ENCODE assay signal across 13 cellular contexts in the genomic region with DNA sequence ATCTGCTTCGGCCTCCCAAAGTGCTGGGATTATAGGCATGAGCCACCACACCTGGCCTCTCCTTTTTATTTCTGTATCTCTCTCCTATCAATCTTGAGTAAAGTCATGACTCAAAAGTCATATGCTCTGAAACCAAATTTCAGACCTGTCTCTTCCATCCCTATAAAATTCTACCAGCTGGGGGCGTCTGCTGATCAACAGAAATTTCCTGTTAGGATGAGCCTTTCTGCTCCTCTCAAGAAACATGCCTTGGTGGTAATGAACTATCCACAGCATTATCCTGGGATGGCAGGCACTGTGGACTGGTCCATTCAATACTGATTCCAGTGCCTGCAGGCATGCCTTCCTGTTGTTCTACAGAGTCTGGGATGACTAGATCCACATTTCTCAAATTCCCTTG.
DNase-seq lines count a peak whose midpoint lies in the region; ATAC-seq and TF ChIP-seq lines count a peak whose summit lies in the region.
"Had no signal": no experiment of that assay in that cellular context is flagged by ENCODE, and none has a peak within 500 bp of the region (broad histone marks: within the 10 kb centered on the region; RNA-seq: fewer than 3 reads in every experiment).

No MANE protein-coding gene starts in this region.

- intact Hi-C loops in PC-9 (cut with micrococcal nuclease; ENCODE audit: unreplicated experiment) = no loop called here

- no peaks in the 10 kb centered on the region for H3K79me2 ChIP-seq in SK-N-SH (ENCODE audit: insufficient read depth)
- no peaks in the 10 kb centered on the region for H3K79me2 ChIP-seq in PC-9 (ENCODE audit: low read depth)

- H2AFZ ChIP-seq in SK-N-SH (ENCODE audit: low read depth) = no peak overlapping the region
- H2AFZ ChIP-seq in PC-9 = no peak overlapping the region

- H3K9me2 ChIP-seq in SK-N-SH (no peaks in the 10 kb centered on the region), PC-9 (ENCODE audit: insufficient read depth) (no peaks in the 10 kb centered on the region)

- TF ChIP-seq CTCF in SK-N-SH (IDR thresholded peaks at IDR 0.05) (no peak), epithelial cell of esophagus (IDR thresholded peaks at IDR 0.05; ENCODE audit: insufficient read depth, low read depth, low read length, missing control alignments) (peak; percentile 42), type B pancreatic cell (conservative IDR thresholded peaks at IDR 0.05) (peak; percentile 45), PC-9 (conservative IDR thresholded peaks at IDR 0.05) (no peak)

- no peak for TF ChIP-seq EP300 in SK-N-SH (IDR thresholded peaks at IDR 0.05; ENCODE audit: borderline replicate concordance in 1 of 2, low read depth in 1 of 2, low read length in 1 of 2)

- no peak overlapping the region for H3K27ac Mint-ChIP-seq in type B pancreatic cell
- H3K27ac Mint-ChIP-seq: activated naive CD4-positive, alpha-beta T cell treated with anti-CD3 and anti-CD28 coated beads, Interleukin-2, amount 10 ng/mL, durations not matched to agents 7 days and 5 days had no signal

- ATAC-seq in SK-N-SH treated with all-trans-retinoic acid at 6 μM for 48 hours = no peak
- ATAC-seq in GM19455 (IDR thresholded peaks at IDR 0.05; ENCODE audit: unreplicated experiment) = no peak
- ATAC-seq in HG03135 (IDR thresholded peaks at IDR 0.05; ENCODE audit: unreplicated experiment) = no peak

- peak; percentile 7 for DNase-seq in SK-N-SH
- peak; percentile 21 for DNase-seq in NCI-H1694 (lab: John Stamatoyannopoulos, UW)
- DNase-seq in epithelial cell of esophagus (ENCODE audit: low read depth) = peak; percentile 33
- no peak for DNase-seq in type B pancreatic cell (ENCODE audit: extremely low spot score, unreplicated experiment)
- DNase-seq in PC-9 = no peak
- DNase-seq: activated CD8-positive, alpha-beta memory T cell treated with anti-CD3 and anti-CD28 coated beads for 24 hours; activated naive CD4-positive, alpha-beta T cell treated with anti-CD3 and anti-CD28 coated beads, Interleukin-2, amount 10 ng/mL, durations not matched to agents 7 days and 5 days; central memory CD4-positive, alpha-beta T cell; erythroblast; posterior cingulate gyrus had no signal

- no peaks in the 10 kb centered on the region for H3K9me3 ChIP-seq in SK-N-SH
- H3K9me3 ChIP-seq in PC-9 (ENCODE audit: insufficient read depth, low read depth) = no peaks in the 10 kb centered on the region

- no peak overlapping the region for H3K9ac ChIP-seq in SK-N-SH

- H3F3A ChIP-seq in SK-N-SH (replicated peaks; ENCODE audit: insufficient read depth) (no peaks in the 10 kb centered on the region), PC-9 (ENCODE audit: insufficient read depth, low read depth) (no peaks in the 10 kb centered on the region)

- POLR2A ChIA-PET in SK-N-SH (lab: Yijun Ruan, JAX) = interaction anchor here (0.6 kb wide), 1 partner anchor 90 kb away, joined by 3 read pairs; no protein-coding TSS in a partner anchor
- POLR2A ChIA-PET in PC-9 (lab: Charles Lee; ENCODE audit: unreplicated experiment) = no interaction called here

- peaks cover 3% of the 10 kb centered on the region for H3K4me1 Mint-ChIP-seq in type B pancreatic cell (ENCODE audit: unreplicated experiment)
- H3K4me1 Mint-ChIP-seq: activated naive CD4-positive, alpha-beta T cell treated with anti-CD3 and anti-CD28 coated beads, Interleukin-2, amount 10 ng/mL, durations not matched to agents 7 days and 5 days had no signal

- 32% methylated on average over 2 of the region's 2 CpGs for WGBS in SK-N-SH (ENCODE audit: low lambda C conversion rate)

- H3K36me3 Mint-ChIP-seq in type B pancreatic cell = no peaks in the 10 kb centered on the region
- H3K36me3 Mint-ChIP-seq: activated naive CD4-positive, alpha-beta T cell treated with anti-CD3 and anti-CD28 coated beads, Interleukin-2, amount 10 ng/mL, durations not matched to agents 7 days and 5 days had no signal

- H3K4me1 ChIP-seq in SK-N-SH (ENCODE audit: control insufficient read depth in 1 of 2, insufficient read depth in 2 of 2, low read depth in 1 of 2, low read length in 1 of 2) = peaks cover 0 to 2% of the 10 kb centered on the region in 2 experiments; a peak in 2 of 4 replicates
- H3K4me1 ChIP-seq in PC-9 (replicated peaks; ENCODE audit: insufficient read depth) = no peaks in the 10 kb centered on the region

- no peak overlapping the region for H3K4me2 ChIP-seq in SK-N-SH
- H3K4me2 ChIP-seq in PC-9 = no peak overlapping the region

- H3K4me3 Mint-ChIP-seq in type B pancreatic cell = no peak overlapping the region
- H3K4me3 Mint-ChIP-seq: activated naive CD4-positive, alpha-beta T cell treated with anti-CD3 and anti-CD28 coated beads, Interleukin-2, amount 10 ng/mL, durations not matched to agents 7 days and 5 days had no signal

- H3K4me3 ChIP-seq in SK-N-SH (ENCODE audit: low read depth in 2 of 2, low read length in 1 of 2) (no peak overlapping the region), epithelial cell of esophagus (ENCODE audit: low read length) (no peak overlapping the region), PC-9 (no peak overlapping the region)

- H4K20me1 ChIP-seq in SK-N-SH (ENCODE audit: insufficient read depth) (no peaks in the 10 kb centered on the region), PC-9 (ENCODE audit: insufficient read depth) (no peaks in the 10 kb centered on the region)

- TF ChIP-seq RAD21 in SK-N-SH (IDR thresholded peaks at IDR 0.05; ENCODE audit: low read length) = peak; percentile 59

- H3K9me3 Mint-ChIP-seq in type B pancreatic cell = no peaks in the 10 kb centered on the region

- CTCF ChIA-PET in SK-N-SH (lab: Yijun Ruan, JAX) (interaction anchor here (0.6 to 1.8 kb wide), 9 partner anchors 10 to 846 kb away, joined by 3 to 5 read pairs (median 3); no protein-coding TSS in a partner anchor), PC-9 (lab: Charles Lee) (no interaction called here)

- H3K36me3 ChIP-seq in SK-N-SH (replicated peaks in 1 of 2; ENCODE audit: control insufficient read depth in 1 of 2, insufficient read depth in 2 of 2, low read length in 1 of 2) (no peaks in the 10 kb centered on the region), PC-9 (ENCODE audit: low read depth) (no peaks in the 10 kb centered on the region)

- no TSS peak for BruUV-seq in PC-9 (replicated peaks; lab: Mats Ljungman, UMichigan)

- no peak overlapping the region for H3K27ac ChIP-seq in SK-N-SH (ENCODE audit: low read depth in 2 of 2, low read length in 1 of 2)
- no peak overlapping the region for H3K27ac ChIP-seq in PC-9

- peaks cover 4% of the 10 kb centered on the region for H3K27me3 Mint-ChIP-seq in type B pancreatic cell
- H3K27me3 Mint-ChIP-seq: activated naive CD4-positive, alpha-beta T cell treated with anti-CD3 and anti-CD28 coated beads, Interleukin-2, amount 10 ng/mL, durations not matched to agents 7 days and 5 days had no signal

- H3K27me3 ChIP-seq in SK-N-SH (ENCODE audit: insufficient read depth) = no peaks in the 10 kb centered on the region
- H3K27me3 ChIP-seq in PC-9 (ENCODE audit: insufficient read depth, low read depth) = no peaks in the 10 kb centered on the region

TF ChIP-seq in SK-N-SH, 30 proteins besides CTCF, POLR2A, EP300 and RAD21:
- TF ChIP-seq, protein P1, sequence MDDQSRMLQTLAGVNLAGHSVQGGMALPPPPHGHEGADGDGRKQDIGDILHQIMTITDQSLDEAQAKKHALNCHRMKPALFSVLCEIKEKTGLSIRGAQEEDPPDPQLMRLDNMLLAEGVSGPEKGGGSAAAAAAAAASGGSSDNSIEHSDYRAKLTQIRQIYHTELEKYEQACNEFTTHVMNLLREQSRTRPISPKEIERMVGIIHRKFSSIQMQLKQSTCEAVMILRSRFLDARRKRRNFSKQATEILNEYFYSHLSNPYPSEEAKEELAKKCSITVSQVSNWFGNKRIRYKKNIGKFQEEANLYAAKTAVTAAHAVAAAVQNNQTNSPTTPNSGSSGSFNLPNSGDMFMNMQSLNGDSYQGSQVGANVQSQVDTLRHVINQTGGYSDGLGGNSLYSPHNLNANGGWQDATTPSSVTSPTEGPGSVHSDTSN (IDR thresholded peaks at IDR 0.05) = no peak
- TF ChIP-seq RCOR1 (IDR thresholded peaks at IDR 0.05; ENCODE audit: low read length) (no peak), TEAD4 (IDR thresholded peaks at IDR 0.05; ENCODE audit: borderline replicate concordance, insufficient read depth) (no peak)

TF ChIP-seq in SK-N-SH treated with all-trans-retinoic acid at 6 μM for 48 hours, 23 proteins besides CTCF, POLR2A, EP300 and RAD21 (continues in another document):
- no peak for TF ChIP-seq ZFP3 (CRISPR knock-in tag; IDR thresholded peaks at IDR 0.05)
- no peak for TF ChIP-seq ZC3H10 (CRISPR knock-in tag; IDR thresholded peaks at IDR 0.05)
- no peak for TF ChIP-seq ZNF70 (CRISPR knock-in tag; IDR thresholded peaks at IDR 0.05)
- no peak for TF ChIP-seq ARNTL (CRISPR knock-in tag; IDR thresholded peaks at IDR 0.05; ENCODE audit: borderline replicate concordance, low read depth)
- no peak for TF ChIP-seq CSRNP3 (CRISPR knock-in tag; IDR thresholded peaks at IDR 0.05)
- TF ChIP-seq SNAI2 (CRISPR knock-in tag; IDR thresholded peaks at IDR 0.05) = no peak
- TF ChIP-seq CSDC2 (CRISPR knock-in tag; IDR thresholded peaks at IDR 0.05) = no peak
- TF ChIP-seq GLIS3 (CRISPR knock-in tag; IDR thresholded peaks at IDR 0.05) = no peak
- TF ChIP-seq POU6F1 (CRISPR knock-in tag; IDR thresholded peaks at IDR 0.05; ENCODE audit: borderline replicate concordance, low read depth) = no peak

Comparison
In these comparisons a context has a peak if more than half of its experiments do, and no peak if none do; other contexts are left out.
1. DNase-seq: peak in SK-N-SH (single experiment), NCI-H1694 (single experiment) and epithelial cell of esophagus (single experiment); none in type B pancreatic cell (single experiment) and PC-9 (0 of 2).
2. CTCF ChIP-seq: peak in epithelial cell of esophagus (single experiment) and type B pancreatic cell (single experiment); none in SK-N-SH (single experiment) and PC-9 (single experiment).